1 cellular context compared by ENCODE assay signal in the genomic region with DNA sequence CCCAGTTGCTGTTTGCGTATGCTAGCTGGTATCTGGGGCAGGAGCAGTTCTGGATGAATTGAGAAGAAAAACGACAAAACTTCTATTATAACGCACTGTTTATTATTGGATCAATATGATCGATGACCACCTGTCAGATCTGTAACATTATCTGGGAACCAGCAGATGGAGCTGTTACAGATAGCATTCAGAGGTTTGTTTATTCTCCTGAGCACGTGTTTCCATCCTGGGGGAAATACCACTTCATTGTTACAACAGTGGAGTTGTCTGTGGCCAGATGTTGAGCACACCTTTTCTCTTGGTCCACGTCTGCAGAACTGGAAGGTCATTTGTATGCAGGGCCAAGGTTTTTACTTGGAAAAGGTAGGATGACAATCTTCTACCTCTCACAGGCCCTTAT.
TF ChIP-seq lines count a peak whose summit lies in the region.

No MANE protein-coding gene starts in this region.

TF ChIP-seq in HEK293, 187 proteins besides CTCF, POLR2A, EP300 and RAD21:
- TF ChIP-seq ZNF211 (tag by site-specific recombination; IDR thresholded peaks at IDR 0.05; ENCODE audit: low read depth) = no peak
- no peak for TF ChIP-seq ZNF837 (tag by site-specific recombination; IDR thresholded peaks at IDR 0.05)
- TF ChIP-seq ZNF677 (tag by site-specific recombination; IDR thresholded peaks at IDR 0.05) = no peak
- no peak for TF ChIP-seq ZNF341 (tag by site-specific recombination; IDR thresholded peaks at IDR 0.05; ENCODE audit: low read depth)
- TF ChIP-seq, protein P1, sequence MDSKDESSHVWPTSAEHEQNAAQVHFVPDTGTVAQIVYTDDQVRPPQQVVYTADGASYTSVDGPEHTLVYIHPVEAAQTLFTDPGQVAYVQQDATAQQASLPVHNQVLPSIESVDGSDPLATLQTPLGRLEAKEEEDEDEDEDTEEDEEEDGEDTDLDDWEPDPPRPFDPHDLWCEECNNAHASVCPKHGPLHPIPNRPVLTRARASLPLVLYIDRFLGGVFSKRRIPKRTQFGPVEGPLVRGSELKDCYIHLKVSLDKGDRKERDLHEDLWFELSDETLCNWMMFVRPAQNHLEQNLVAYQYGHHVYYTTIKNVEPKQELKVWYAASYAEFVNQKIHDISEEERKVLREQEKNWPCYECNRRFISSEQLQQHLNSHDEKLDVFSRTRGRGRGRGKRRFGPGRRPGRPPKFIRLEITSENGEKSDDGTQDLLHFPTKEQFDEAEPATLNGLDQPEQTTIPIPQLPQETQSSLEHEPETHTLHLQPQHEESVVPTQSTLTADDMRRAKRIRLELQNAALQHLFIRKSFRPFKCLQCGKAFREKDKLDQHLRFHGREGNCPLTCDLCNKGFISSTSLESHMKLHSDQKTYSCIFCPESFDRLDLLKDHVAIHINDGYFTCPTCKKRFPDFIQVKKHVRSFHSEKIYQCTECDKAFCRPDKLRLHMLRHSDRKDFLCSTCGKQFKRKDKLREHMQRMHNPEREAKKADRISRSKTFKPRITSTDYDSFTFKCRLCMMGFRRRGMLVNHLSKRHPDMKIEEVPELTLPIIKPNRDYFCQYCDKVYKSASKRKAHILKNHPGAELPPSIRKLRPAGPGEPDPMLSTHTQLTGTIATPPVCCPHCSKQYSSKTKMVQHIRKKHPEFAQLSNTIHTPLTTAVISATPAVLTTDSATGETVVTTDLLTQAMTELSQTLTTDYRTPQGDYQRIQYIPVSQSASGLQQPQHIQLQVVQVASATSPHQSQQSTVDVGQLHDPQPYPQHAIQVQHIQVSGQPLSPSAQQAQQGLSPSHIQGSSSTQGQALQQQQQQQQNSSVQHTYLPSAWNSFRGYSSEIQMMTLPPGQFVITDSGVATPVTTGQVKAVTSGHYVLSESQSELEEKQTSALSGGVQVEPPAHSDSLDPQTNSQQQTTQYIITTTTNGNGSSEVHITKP (tag by site-specific recombination; IDR thresholded peaks at IDR 0.05) = peak; percentile 67
- TF ChIP-seq ZBTB8A (tag by site-specific recombination; IDR thresholded peaks at IDR 0.05) = no peak
- TF ChIP-seq ZNF433 (tag by site-specific recombination; IDR thresholded peaks at IDR 0.05; ENCODE audit: low read depth) = no peak
- no peak for TF ChIP-seq KLF9 (tag by site-specific recombination; IDR thresholded peaks at IDR 0.05; ENCODE audit: low read depth)
- TF ChIP-seq, protein P2, sequence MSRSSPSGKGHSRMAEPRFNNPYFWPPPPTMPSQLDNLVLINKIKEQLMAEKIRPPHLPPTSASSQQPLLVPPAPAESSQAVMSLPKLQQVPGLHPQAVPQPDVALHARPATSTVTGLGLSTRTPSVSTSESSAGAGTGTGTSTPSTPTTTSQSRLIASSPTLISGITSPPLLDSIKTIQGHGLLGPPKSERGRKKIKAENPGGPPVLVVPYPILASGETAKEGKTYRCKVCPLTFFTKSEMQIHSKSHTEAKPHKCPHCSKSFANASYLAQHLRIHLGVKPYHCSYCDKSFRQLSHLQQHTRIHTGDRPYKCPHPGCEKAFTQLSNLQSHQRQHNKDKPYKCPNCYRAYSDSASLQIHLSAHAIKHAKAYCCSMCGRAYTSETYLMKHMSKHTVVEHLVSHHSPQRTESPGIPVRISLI (tag by site-specific recombination; IDR thresholded peaks at IDR 0.05) = no peak
- no peak for TF ChIP-seq ZBTB7A (tag by site-specific recombination; IDR thresholded peaks at IDR 0.05; ENCODE audit: low read depth)
- no peak for TF ChIP-seq ZNF600 (tag by site-specific recombination; IDR thresholded peaks at IDR 0.05)
- TF ChIP-seq ZNF157 (tag by site-specific recombination; IDR thresholded peaks at IDR 0.05) = no peak
- no peak for TF ChIP-seq ZNF174 (tag by site-specific recombination; IDR thresholded peaks at IDR 0.05)
- peak; percentile 39; the same call in 1 of the 2 replicates for TF ChIP-seq ZSCAN30 (tag by site-specific recombination; IDR thresholded peaks at IDR 0.05)
- no peak for TF ChIP-seq ZNF747 (tag by site-specific recombination; IDR thresholded peaks at IDR 0.05)
- TF ChIP-seq HOXC10 (CRISPR knock-in tag; IDR thresholded peaks at IDR 0.05) = no peak
- TF ChIP-seq, protein P3, sequence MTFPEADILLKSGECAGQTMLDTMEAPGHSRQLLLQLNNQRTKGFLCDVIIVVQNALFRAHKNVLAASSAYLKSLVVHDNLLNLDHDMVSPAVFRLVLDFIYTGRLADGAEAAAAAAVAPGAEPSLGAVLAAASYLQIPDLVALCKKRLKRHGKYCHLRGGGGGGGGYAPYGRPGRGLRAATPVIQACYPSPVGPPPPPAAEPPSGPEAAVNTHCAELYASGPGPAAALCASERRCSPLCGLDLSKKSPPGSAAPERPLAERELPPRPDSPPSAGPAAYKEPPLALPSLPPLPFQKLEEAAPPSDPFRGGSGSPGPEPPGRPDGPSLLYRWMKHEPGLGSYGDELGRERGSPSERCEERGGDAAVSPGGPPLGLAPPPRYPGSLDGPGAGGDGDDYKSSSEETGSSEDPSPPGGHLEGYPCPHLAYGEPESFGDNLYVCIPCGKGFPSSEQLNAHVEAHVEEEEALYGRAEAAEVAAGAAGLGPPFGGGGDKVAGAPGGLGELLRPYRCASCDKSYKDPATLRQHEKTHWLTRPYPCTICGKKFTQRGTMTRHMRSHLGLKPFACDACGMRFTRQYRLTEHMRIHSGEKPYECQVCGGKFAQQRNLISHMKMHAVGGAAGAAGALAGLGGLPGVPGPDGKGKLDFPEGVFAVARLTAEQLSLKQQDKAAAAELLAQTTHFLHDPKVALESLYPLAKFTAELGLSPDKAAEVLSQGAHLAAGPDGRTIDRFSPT (tag by site-specific recombination; IDR thresholded peaks at IDR 0.05) = no peak
- TF ChIP-seq ZNF366 (tag by site-specific recombination; conservative IDR thresholded peaks at IDR 0.05) = no peak
- TF ChIP-seq SCRT1 (tag by site-specific recombination; IDR thresholded peaks at IDR 0.05; ENCODE audit: borderline replicate concordance) = peak; percentile 64; the same call in 1 of the 2 replicates
- TF ChIP-seq ZNF777 (tag by site-specific recombination; IDR thresholded peaks at IDR 0.05; ENCODE audit: borderline replicate concordance) = no peak
- TF ChIP-seq, protein P4, sequence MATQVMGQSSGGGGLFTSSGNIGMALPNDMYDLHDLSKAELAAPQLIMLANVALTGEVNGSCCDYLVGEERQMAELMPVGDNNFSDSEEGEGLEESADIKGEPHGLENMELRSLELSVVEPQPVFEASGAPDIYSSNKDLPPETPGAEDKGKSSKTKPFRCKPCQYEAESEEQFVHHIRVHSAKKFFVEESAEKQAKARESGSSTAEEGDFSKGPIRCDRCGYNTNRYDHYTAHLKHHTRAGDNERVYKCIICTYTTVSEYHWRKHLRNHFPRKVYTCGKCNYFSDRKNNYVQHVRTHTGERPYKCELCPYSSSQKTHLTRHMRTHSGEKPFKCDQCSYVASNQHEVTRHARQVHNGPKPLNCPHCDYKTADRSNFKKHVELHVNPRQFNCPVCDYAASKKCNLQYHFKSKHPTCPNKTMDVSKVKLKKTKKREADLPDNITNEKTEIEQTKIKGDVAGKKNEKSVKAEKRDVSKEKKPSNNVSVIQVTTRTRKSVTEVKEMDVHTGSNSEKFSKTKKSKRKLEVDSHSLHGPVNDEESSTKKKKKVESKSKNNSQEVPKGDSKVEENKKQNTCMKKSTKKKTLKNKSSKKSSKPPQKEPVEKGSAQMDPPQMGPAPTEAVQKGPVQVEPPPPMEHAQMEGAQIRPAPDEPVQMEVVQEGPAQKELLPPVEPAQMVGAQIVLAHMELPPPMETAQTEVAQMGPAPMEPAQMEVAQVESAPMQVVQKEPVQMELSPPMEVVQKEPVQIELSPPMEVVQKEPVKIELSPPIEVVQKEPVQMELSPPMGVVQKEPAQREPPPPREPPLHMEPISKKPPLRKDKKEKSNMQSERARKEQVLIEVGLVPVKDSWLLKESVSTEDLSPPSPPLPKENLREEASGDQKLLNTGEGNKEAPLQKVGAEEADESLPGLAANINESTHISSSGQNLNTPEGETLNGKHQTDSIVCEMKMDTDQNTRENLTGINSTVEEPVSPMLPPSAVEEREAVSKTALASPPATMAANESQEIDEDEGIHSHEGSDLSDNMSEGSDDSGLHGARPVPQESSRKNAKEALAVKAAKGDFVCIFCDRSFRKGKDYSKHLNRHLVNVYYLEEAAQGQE (tag by site-specific recombination; IDR thresholded peaks at IDR 0.05) = no peak
- no peak for TF ChIP-seq ZNF169 (tag by site-specific recombination; IDR thresholded peaks at IDR 0.05)
- TF ChIP-seq, protein P5, sequence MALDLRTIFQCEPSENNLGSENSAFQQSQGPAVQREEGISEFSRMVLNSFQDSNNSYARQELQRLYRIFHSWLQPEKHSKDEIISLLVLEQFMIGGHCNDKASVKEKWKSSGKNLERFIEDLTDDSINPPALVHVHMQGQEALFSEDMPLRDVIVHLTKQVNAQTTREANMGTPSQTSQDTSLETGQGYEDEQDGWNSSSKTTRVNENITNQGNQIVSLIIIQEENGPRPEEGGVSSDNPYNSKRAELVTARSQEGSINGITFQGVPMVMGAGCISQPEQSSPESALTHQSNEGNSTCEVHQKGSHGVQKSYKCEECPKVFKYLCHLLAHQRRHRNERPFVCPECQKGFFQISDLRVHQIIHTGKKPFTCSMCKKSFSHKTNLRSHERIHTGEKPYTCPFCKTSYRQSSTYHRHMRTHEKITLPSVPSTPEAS (tag by site-specific recombination; IDR thresholded peaks at IDR 0.05) = no peak
- TF ChIP-seq, protein P6, sequence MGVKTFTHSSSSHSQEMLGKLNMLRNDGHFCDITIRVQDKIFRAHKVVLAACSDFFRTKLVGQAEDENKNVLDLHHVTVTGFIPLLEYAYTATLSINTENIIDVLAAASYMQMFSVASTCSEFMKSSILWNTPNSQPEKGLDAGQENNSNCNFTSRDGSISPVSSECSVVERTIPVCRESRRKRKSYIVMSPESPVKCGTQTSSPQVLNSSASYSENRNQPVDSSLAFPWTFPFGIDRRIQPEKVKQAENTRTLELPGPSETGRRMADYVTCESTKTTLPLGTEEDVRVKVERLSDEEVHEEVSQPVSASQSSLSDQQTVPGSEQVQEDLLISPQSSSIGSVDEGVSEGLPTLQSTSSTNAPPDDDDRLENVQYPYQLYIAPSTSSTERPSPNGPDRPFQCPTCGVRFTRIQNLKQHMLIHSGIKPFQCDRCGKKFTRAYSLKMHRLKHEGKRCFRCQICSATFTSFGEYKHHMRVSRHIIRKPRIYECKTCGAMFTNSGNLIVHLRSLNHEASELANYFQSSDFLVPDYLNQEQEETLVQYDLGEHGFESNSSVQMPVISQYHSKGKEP (tag by site-specific recombination; IDR thresholded peaks at IDR 0.05) = no peak
- TF ChIP-seq ZNF394 (tag by site-specific recombination; IDR thresholded peaks at IDR 0.05; ENCODE audit: borderline replicate concordance) = no peak
- no peak for TF ChIP-seq ZNF514 (tag by site-specific recombination; IDR thresholded peaks at IDR 0.05)
- TF ChIP-seq SCRT2 (tag by site-specific recombination; IDR thresholded peaks at IDR 0.05) = peak; percentile 84
- TF ChIP-seq ZNF121 (tag by site-specific recombination; IDR thresholded peaks at IDR 0.05) = no peak
- TF ChIP-seq OSR2 (tag by site-specific recombination; IDR thresholded peaks at IDR 0.05) = no peak
- no peak for TF ChIP-seq ZNF335 (tag by site-specific recombination; conservative IDR thresholded peaks at IDR 0.05)
- no peak for TF ChIP-seq ZNF785 (tag by site-specific recombination; IDR thresholded peaks at IDR 0.05)
